ENCODE assay signal across 8 cellular contexts in genomic region chr15:90300988-90301715, GRCh38. TPM values are rescaled to one million over a fixed set of nuclear protein-coding genes. Genes with fewer than 3 reads are reported as not detected.
DNase-seq lines count a peak whose midpoint lies in the region; ATAC-seq and FAIRE-seq lines count a peak whose summit lies in the region.

No MANE protein-coding gene starts in this region.

- no peak overlapping the region for H4K91ac ChIP-seq in mesenchymal stem cell (ENCODE audit: low read length)

- peak overlapping the region; percentile 48 for H2AFZ ChIP-seq in mesenchymal stem cell (ENCODE audit: low read depth, low read length)

- no peak overlapping the region for H3K14ac ChIP-seq in mesenchymal stem cell (ENCODE audit: low read length in 2 of 2)

- no peaks in the 10 kb centered on the region for H3K36me3 Mint-ChIP-seq in dendritic cell treated with granulocyte-macrophage colony-stimulating factor and Interleukin-4, amounts not matched to agents 40 ng/mL and 50 ng/mL, for 4 days (ENCODE audit: low read depth)
- no peaks in the 10 kb centered on the region for H3K36me3 Mint-ChIP-seq in stimulated activated effector memory CD8-positive, alpha-beta T cell treated with anti-CD3 and anti-CD28 coated beads, Interleukin-12 subunit alpha, Interleukin-12 subunit beta, amount 100 ng/mL, for 72 hours

- peaks cover 11% of the 10 kb centered on the region for H3K4me1 Mint-ChIP-seq in dendritic cell treated with granulocyte-macrophage colony-stimulating factor and Interleukin-4, amounts not matched to agents 40 ng/mL and 50 ng/mL, for 4 days (ENCODE audit: low read depth)
- peaks cover 26% of the 10 kb centered on the region for H3K4me1 Mint-ChIP-seq in stimulated activated effector memory CD8-positive, alpha-beta T cell treated with anti-CD3 and anti-CD28 coated beads, Interleukin-12 subunit alpha, Interleukin-12 subunit beta, amount 100 ng/mL, for 72 hours

- peak; percentile 3 for FAIRE-seq in G401.6 (lab: Jason Lieb, UNC)

- no peaks in the 10 kb centered on the region for H3K27me3 Mint-ChIP-seq in dendritic cell treated with granulocyte-macrophage colony-stimulating factor and Interleukin-4, amounts not matched to agents 40 ng/mL and 50 ng/mL, for 4 days

- H4K8ac ChIP-seq in mesenchymal stem cell (ENCODE audit: low read length) = peak overlapping the region; percentile 63

- H3K36me3 ChIP-seq in MG63 (no peaks in the 10 kb centered on the region), mesenchymal stem cell (ENCODE audit: control insufficient read depth in 1 of 2, insufficient read depth in 2 of 2, low read depth in 1 of 2, low read length in 2 of 2) (no peaks in the 10 kb centered on the region)

- no peaks in the 10 kb centered on the region for H3K9me3 Mint-ChIP-seq in dendritic cell treated with granulocyte-macrophage colony-stimulating factor and Interleukin-4, amounts not matched to agents 40 ng/mL and 50 ng/mL, for 4 days
- no peaks in the 10 kb centered on the region for H3K9me3 Mint-ChIP-seq in stimulated activated effector memory CD8-positive, alpha-beta T cell treated with anti-CD3 and anti-CD28 coated beads, Interleukin-12 subunit alpha, Interleukin-12 subunit beta, amount 100 ng/mL, for 72 hours

- H3K9me3 ChIP-seq in MG63 (no peaks in the 10 kb centered on the region), mesenchymal stem cell (ENCODE audit: control insufficient read depth, low read length) (no peaks in the 10 kb centered on the region)

- no peak overlapping the region for H3K4ac ChIP-seq in mesenchymal stem cell (ENCODE audit: low read depth in 1 of 2, low read length in 2 of 2)

- H2BK5ac ChIP-seq in mesenchymal stem cell (ENCODE audit: low read depth, low read length, poor library complexity, severe bottlenecking) = no peak overlapping the region

- H2BK12ac ChIP-seq in mesenchymal stem cell (ENCODE audit: low read length in 2 of 2) = no peak overlapping the region

- H2BK120ac ChIP-seq in mesenchymal stem cell (ENCODE audit: low read depth, low read length) = no peak overlapping the region

- peak; percentile 67 for ATAC-seq in stimulated activated effector memory CD8-positive, alpha-beta T cell treated with anti-CD3 and anti-CD28 coated beads, Interleukin-12 subunit alpha, Interleukin-12 subunit beta, amount 100 ng/mL, for 72 hours
- ATAC-seq in GM21390 (IDR thresholded peaks at IDR 0.05; ENCODE audit: unreplicated experiment) = no peak

- H3K18ac ChIP-seq in mesenchymal stem cell (ENCODE audit: low read depth in 1 of 2, low read length in 2 of 2) = peak overlapping the region; percentile 17 to 63

- H3K9ac ChIP-seq in mesenchymal stem cell (ENCODE audit: low read length) = no peak overlapping the region

- H3K27ac ChIP-seq in mesenchymal stem cell (ENCODE audit: low read length, poor library complexity, severe bottlenecking) = no peak overlapping the region

- H3K4me1 ChIP-seq in mesenchymal stem cell (ENCODE audit: control insufficient read depth, insufficient read depth, low read depth, low read length) = no peaks in the 10 kb centered on the region

- WGBS in mesenchymal stem cell = 72% methylated on average over 21 of the region's 21 CpGs

- no peak overlapping the region for H3K4me2 ChIP-seq in mesenchymal stem cell (ENCODE audit: low read length, poor library complexity, severe bottlenecking)

- H3K27ac Mint-ChIP-seq in dendritic cell treated with granulocyte-macrophage colony-stimulating factor and Interleukin-4, amounts not matched to agents 40 ng/mL and 50 ng/mL, for 4 days = peak overlapping the region; percentile 25
- H3K27ac Mint-ChIP-seq in stimulated activated effector memory CD8-positive, alpha-beta T cell treated with anti-CD3 and anti-CD28 coated beads, Interleukin-12 subunit alpha, Interleukin-12 subunit beta, amount 100 ng/mL, for 72 hours = no peak overlapping the region

- H3K23ac ChIP-seq in mesenchymal stem cell (ENCODE audit: low read length in 2 of 2) = no peak overlapping the region

- intact Hi-C loops in dendritic cell treated with granulocyte-macrophage colony-stimulating factor and Interleukin-4, amounts not matched to agents 40 ng/mL and 50 ng/mL, for 4 days (cut with micrococcal nuclease) = no loop called here

- H3K27me3 ChIP-seq in MG63 (no peaks in the 10 kb centered on the region), mesenchymal stem cell (ENCODE audit: control insufficient read depth in 1 of 2, insufficient read depth in 1 of 2, low read length in 2 of 2) (no peaks in the 10 kb centered on the region)

- H3K4me3 Mint-ChIP-seq in dendritic cell treated with granulocyte-macrophage colony-stimulating factor and Interleukin-4, amounts not matched to agents 40 ng/mL and 50 ng/mL, for 4 days = no peak overlapping the region
- H3K4me3 Mint-ChIP-seq in stimulated activated effector memory CD8-positive, alpha-beta T cell treated with anti-CD3 and anti-CD28 coated beads, Interleukin-12 subunit alpha, Interleukin-12 subunit beta, amount 100 ng/mL, for 72 hours = no peak overlapping the region

- H3K4me3 ChIP-seq in MG63 = no peak overlapping the region
- no peak overlapping the region for H3K4me3 ChIP-seq in mesenchymal stem cell (ENCODE audit: insufficient read depth in 1 of 2, low read depth in 1 of 2, low read length in 2 of 2)

- peak; percentile 55 for DNase-seq in MG63
- DNase-seq in activated CD4-positive, alpha-beta T cell treated with anti-CD3 and anti-CD28 coated beads for 48 hours = peak; percentile 77
- DNase-seq in mesenchymal stem cell = peak; percentile 58
- peak; percentile 52 to 83 for DNase-seq in stimulated activated effector memory CD8-positive, alpha-beta T cell treated with anti-CD3 and anti-CD28 coated beads, Interleukin-12 subunit alpha, Interleukin-12 subunit beta, amount 100 ng/mL, for 72 hours (ENCODE audit: low spot score in 2 of 2)
- DNase-seq in DMS153 (lab: John Stamatoyannopoulos, UW) = no peak

- H3K79me1 ChIP-seq in mesenchymal stem cell (replicated peaks; ENCODE audit: low read length, poor library complexity, severe bottlenecking) = no peaks in the 10 kb centered on the region

- H2AK5ac ChIP-seq in mesenchymal stem cell (ENCODE audit: low read length, severe bottlenecking) = no peak overlapping the region

- H2BK15ac ChIP-seq in mesenchymal stem cell (ENCODE audit: low read depth, poor library complexity, severe bottlenecking) = no peak overlapping the region

RNA-seq across cellular contexts. Expression of gene NGRN, which starts 35.7 kb away (rescaled TPM):
- total RNA-seq in MG63 (2014; rRNA removed; shearing (Covaris generic); ENCODE audit: low replicate concordance) = 83.1 and 134 TPM in 2 replicates
- 59.1 TPM for polyA plus RNA-seq in mesenchymal stem cell (2013, experiment 1 of 2)
- polyA plus RNA-seq in mesenchymal stem cell (2013, experiment 2 of 2) = 58.8 TPM

RNA-seq across cellular contexts. Expression of gene ZNF774, which starts 50.9 kb away (rescaled TPM):
- total RNA-seq in MG63 (2014; rRNA removed; shearing (Covaris generic); ENCODE audit: low replicate concordance) = 0.07 TPM in 1 of 2 replicates, not detected in the other
- polyA plus RNA-seq in mesenchymal stem cell (2013, experiment 1 of 2) = 0.66 TPM
- 0.63 TPM for polyA plus RNA-seq in mesenchymal stem cell (2013, experiment 2 of 2)

RNA-seq across cellular contexts. Expression of gene TTLL13, which starts 51.8 kb away (rescaled TPM):
- total RNA-seq in MG63 (2014; rRNA removed; shearing (Covaris generic); ENCODE audit: low replicate concordance) = 0.07 TPM in 1 of 2 replicates, not detected in the other
- polyA plus RNA-seq in mesenchymal stem cell (2013, experiment 1 of 2) = 0.04 TPM
- 0.11 TPM for polyA plus RNA-seq in mesenchymal stem cell (2013, experiment 2 of 2)
